ENCODE assay signal across 1 cellular context in the genomic region with DNA sequence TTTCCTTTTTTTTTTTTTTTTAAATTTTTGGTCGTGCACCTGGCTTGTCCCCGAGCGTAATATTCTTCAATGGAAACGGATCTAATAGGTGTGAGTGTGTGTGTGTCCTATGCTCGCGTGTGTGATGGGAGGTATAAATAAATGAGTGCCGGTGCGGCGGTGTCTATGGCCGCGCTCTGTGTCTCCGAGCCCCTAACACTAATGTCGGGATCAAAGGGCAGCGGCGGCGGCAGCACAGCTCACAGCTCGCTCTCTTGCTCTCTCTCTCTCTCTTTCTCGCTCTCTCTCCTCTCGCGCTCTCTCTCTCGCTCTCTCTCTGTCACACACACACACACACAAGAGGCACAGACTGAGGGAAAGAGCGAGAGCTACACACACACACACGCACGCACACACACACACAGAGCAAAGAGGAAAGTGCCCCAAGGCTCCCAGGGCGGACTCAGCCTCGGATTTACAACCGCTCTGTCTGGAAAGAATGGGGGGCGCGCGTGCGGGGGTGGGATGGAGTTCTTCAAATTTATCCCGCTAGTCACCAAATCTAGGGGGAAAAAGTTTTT.
TF ChIP-seq lines count a peak whose summit lies in the region.

A gene with protein sequence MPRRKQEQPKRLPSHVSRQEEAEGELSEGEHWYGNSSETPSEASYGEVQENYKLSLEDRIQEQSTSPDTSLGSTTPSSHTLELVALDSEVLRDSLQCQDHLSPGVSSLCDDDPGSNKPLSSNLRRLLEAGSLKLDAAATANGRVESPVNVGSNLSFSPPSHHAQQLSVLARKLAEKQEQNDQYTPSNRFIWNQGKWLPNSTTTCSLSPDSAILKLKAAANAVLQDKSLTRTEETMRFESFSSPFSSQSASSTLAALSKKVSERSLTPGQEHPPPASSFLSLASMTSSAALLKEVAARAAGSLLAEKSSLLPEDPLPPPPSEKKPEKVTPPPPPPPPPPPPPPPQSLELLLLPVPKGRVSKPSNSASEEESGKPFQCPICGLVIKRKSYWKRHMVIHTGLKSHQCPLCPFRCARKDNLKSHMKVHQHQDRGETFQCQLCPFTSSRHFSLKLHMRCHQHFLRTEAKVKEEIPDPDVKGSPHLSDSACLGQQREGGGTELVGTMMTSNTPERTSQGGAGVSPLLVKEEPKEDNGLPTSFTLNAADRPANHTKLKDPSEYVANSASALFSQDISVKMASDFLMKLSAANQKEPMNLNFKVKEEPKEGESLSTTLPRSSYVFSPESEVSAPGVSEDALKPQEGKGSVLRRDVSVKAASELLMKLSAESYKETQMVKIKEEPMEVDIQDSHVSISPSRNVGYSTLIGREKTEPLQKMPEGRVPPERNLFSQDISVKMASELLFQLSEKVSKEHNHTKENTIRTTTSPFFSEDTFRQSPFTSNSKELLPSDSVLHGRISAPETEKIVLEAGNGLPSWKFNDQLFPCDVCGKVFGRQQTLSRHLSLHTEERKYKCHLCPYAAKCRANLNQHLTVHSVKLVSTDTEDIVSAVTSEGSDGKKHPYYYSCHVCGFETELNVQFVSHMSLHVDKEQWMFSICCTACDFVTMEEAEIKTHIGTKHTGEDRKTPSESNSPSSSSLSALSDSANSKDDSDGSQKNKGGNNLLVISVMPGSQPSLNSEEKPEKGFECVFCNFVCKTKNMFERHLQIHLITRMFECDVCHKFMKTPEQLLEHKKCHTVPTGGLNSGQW (minus strand): TSS at position 206 of the 560 bp plus-strand sequence. CDS start 416 bp downstream, outside the sequence.

TF ChIP-seq in HepG2, 621 proteins besides CTCF, POLR2A, EP300 and RAD21 (continued from another document and continues in another):
- TF ChIP-seq, protein P1, sequence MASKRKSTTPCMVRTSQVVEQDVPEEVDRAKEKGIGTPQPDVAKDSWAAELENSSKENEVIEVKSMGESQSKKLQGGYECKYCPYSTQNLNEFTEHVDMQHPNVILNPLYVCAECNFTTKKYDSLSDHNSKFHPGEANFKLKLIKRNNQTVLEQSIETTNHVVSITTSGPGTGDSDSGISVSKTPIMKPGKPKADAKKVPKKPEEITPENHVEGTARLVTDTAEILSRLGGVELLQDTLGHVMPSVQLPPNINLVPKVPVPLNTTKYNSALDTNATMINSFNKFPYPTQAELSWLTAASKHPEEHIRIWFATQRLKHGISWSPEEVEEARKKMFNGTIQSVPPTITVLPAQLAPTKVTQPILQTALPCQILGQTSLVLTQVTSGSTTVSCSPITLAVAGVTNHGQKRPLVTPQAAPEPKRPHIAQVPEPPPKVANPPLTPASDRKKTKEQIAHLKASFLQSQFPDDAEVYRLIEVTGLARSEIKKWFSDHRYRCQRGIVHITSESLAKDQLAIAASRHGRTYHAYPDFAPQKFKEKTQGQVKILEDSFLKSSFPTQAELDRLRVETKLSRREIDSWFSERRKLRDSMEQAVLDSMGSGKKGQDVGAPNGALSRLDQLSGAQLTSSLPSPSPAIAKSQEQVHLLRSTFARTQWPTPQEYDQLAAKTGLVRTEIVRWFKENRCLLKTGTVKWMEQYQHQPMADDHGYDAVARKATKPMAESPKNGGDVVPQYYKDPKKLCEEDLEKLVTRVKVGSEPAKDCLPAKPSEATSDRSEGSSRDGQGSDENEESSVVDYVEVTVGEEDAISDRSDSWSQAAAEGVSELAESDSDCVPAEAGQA (IDR thresholded peaks at IDR 0.05; ENCODE audit: low read depth), result peak; percentile 56
- TF ChIP-seq, protein P1 (CRISPR knock-in tag; IDR thresholded peaks at IDR 0.05; ENCODE audit: borderline replicate concordance), result no peak
- TF ChIP-seq HCFC1 (IDR thresholded peaks at IDR 0.05; ENCODE audit: low read depth, low read length), result no peak
- TF ChIP-seq ZNF570 (CRISPR knock-in tag; IDR thresholded peaks at IDR 0.05; ENCODE audit: borderline replicate concordance), result no peak
- no peak for TF ChIP-seq CENPT (CRISPR knock-in tag; IDR thresholded peaks at IDR 0.05; ENCODE audit: low read depth)
- TF ChIP-seq, protein P2, sequence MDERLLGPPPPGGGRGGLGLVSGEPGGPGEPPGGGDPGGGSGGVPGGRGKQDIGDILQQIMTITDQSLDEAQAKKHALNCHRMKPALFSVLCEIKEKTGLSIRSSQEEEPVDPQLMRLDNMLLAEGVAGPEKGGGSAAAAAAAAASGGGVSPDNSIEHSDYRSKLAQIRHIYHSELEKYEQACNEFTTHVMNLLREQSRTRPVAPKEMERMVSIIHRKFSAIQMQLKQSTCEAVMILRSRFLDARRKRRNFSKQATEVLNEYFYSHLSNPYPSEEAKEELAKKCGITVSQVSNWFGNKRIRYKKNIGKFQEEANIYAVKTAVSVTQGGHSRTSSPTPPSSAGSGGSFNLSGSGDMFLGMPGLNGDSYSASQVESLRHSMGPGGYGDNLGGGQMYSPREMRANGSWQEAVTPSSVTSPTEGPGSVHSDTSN (CRISPR knock-in tag; IDR thresholded peaks at IDR 0.05), result no peak
- TF ChIP-seq, protein P3, sequence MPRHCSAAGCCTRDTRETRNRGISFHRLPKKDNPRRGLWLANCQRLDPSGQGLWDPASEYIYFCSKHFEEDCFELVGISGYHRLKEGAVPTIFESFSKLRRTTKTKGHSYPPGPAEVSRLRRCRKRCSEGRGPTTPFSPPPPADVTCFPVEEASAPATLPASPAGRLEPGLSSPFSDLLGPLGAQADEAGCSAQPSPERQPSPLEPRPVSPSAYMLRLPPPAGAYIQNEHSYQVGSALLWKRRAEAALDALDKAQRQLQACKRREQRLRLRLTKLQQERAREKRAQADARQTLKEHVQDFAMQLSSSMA (CRISPR knock-in tag; IDR thresholded peaks at IDR 0.05), result no peak
- TF ChIP-seq, protein P4, sequence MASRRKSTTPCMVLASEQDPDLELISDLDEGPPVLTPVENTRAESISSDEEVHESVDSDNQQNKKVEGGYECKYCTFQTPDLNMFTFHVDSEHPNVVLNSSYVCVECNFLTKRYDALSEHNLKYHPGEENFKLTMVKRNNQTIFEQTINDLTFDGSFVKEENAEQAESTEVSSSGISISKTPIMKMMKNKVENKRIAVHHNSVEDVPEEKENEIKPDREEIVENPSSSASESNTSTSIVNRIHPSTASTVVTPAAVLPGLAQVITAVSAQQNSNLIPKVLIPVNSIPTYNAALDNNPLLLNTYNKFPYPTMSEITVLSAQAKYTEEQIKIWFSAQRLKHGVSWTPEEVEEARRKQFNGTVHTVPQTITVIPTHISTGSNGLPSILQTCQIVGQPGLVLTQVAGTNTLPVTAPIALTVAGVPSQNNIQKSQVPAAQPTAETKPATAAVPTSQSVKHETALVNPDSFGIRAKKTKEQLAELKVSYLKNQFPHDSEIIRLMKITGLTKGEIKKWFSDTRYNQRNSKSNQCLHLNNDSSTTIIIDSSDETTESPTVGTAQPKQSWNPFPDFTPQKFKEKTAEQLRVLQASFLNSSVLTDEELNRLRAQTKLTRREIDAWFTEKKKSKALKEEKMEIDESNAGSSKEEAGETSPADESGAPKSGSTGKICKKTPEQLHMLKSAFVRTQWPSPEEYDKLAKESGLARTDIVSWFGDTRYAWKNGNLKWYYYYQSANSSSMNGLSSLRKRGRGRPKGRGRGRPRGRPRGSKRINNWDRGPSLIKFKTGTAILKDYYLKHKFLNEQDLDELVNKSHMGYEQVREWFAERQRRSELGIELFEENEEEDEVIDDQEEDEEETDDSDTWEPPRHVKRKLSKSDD (CRISPR knock-in tag; IDR thresholded peaks at IDR 0.05; ENCODE audit: low read depth), result peak; percentile 57; the same call in 1 of the 2 replicates
- TF ChIP-seq ZNF775 (CRISPR knock-in tag; IDR thresholded peaks at IDR 0.05; ENCODE audit: borderline replicate concordance), result no peak
- peak; percentile 92 for TF ChIP-seq SALL1 (CRISPR knock-in tag; IDR thresholded peaks at IDR 0.05)
- TF ChIP-seq, protein P5, sequence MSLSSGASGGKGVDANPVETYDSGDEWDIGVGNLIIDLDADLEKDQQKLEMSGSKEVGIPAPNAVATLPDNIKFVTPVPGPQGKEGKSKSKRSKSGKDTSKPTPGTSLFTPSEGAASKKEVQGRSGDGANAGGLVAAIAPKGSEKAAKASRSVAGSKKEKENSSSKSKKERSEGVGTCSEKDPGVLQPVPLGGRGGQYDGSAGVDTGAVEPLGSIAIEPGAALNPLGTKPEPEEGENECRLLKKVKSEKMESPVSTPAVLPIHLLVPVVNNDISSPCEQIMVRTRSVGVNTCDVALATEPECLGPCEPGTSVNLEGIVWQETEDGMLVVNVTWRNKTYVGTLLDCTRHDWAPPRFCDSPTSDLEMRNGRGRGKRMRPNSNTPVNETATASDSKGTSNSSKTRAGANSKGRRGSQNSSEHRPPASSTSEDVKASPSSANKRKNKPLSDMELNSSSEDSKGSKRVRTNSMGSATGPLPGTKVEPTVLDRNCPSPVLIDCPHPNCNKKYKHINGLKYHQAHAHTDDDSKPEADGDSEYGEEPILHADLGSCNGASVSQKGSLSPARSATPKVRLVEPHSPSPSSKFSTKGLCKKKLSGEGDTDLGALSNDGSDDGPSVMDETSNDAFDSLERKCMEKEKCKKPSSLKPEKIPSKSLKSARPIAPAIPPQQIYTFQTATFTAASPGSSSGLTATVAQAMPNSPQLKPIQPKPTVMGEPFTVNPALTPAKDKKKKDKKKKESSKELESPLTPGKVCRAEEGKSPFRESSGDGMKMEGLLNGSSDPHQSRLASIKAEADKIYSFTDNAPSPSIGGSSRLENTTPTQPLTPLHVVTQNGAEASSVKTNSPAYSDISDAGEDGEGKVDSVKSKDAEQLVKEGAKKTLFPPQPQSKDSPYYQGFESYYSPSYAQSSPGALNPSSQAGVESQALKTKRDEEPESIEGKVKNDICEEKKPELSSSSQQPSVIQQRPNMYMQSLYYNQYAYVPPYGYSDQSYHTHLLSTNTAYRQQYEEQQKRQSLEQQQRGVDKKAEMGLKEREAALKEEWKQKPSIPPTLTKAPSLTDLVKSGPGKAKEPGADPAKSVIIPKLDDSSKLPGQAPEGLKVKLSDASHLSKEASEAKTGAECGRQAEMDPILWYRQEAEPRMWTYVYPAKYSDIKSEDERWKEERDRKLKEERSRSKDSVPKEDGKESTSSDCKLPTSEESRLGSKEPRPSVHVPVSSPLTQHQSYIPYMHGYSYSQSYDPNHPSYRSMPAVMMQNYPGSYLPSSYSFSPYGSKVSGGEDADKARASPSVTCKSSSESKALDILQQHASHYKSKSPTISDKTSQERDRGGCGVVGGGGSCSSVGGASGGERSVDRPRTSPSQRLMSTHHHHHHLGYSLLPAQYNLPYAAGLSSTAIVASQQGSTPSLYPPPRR (CRISPR knock-in tag; IDR thresholded peaks at IDR 0.05; ENCODE audit: borderline replicate concordance), result peak; percentile 39; the same call in 1 of the 2 replicates
- peak; percentile 93 for TF ChIP-seq HNF4A (CRISPR knock-in tag; IDR thresholded peaks at IDR 0.05)
- TF ChIP-seq ZNF317 (CRISPR knock-in tag; IDR thresholded peaks at IDR 0.05), result no peak
- TF ChIP-seq, protein P6, sequence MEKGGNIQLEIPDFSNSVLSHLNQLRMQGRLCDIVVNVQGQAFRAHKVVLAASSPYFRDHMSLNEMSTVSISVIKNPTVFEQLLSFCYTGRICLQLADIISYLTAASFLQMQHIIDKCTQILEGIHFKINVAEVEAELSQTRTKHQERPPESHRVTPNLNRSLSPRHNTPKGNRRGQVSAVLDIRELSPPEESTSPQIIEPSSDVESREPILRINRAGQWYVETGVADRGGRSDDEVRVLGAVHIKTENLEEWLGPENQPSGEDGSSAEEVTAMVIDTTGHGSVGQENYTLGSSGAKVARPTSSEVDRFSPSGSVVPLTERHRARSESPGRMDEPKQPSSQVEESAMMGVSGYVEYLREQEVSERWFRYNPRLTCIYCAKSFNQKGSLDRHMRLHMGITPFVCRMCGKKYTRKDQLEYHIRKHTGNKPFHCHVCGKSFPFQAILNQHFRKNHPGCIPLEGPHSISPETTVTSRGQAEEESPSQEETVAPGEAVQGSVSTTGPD (CRISPR knock-in tag; IDR thresholded peaks at IDR 0.05), result no peak
- peak; percentile 28; the same call in 1 of the 2 replicates for TF ChIP-seq BCL6 (CRISPR knock-in tag; IDR thresholded peaks at IDR 0.05)
- TF ChIP-seq SCMH1 (CRISPR knock-in tag; IDR thresholded peaks at IDR 0.05; ENCODE audit: borderline replicate concordance), result peak; percentile 49; the same call in 1 of the 2 replicates
- TF ChIP-seq ZNF180 (CRISPR knock-in tag; IDR thresholded peaks at IDR 0.05; ENCODE audit: borderline replicate concordance, low read depth), result no peak
- no peak for TF ChIP-seq ATF7 (IDR thresholded peaks at IDR 0.05)
- no peak for TF ChIP-seq ATF7 (CRISPR knock-in tag; IDR thresholded peaks at IDR 0.05)
- no peak for TF ChIP-seq SUZ12 (IDR thresholded peaks at IDR 0.05; ENCODE audit: low read depth, low read length)
- no peak for TF ChIP-seq ARNT (IDR thresholded peaks at IDR 0.05)
- no peak for TF ChIP-seq ZNF816 (CRISPR knock-in tag; IDR thresholded peaks at IDR 0.05; ENCODE audit: borderline replicate concordance)
